In genomic region chr17:46259845-46260661, GRCh38 we compare ENCODE assay signal across 8 cellular contexts. TPM values are rescaled to one million over a fixed set of nuclear protein-coding genes. Genes with fewer than 3 reads are reported as not detected.
DNase-seq lines count a peak whose midpoint lies in the region; ATAC-seq, FAIRE-seq and TF ChIP-seq lines count a peak whose summit lies in the region.
"Not testable (repeated sequence)": the region's sequence is repeated elsewhere in the genome, so short reads cannot be mapped to it uniquely, and the experiment has no call there.

No MANE protein-coding gene starts in this region.

- peaks cover 4 to 10% of the 10 kb centered on the region in 2 experiments; a peak in 4 of 5 replicates for H3K4me1 ChIP-seq in K562 (replicated peaks in 1 of 2; ENCODE audit: control insufficient read depth in 2 of 2, insufficient read depth in 2 of 2, low read length in 2 of 2)
- not testable (repeated sequence) for H3K4me1 ChIP-seq in lower lobe of right lung

- not testable (repeated sequence) for H3K27me3 ChIP-seq in K562 (ENCODE audit: control insufficient read depth in 2 of 2, insufficient read depth in 2 of 2, low read length in 2 of 2); lower lobe of right lung (ENCODE audit: low read depth)

- FAIRE-seq in K562 (lab: Jason Lieb, UNC), result peak; percentile 56

- WGBS in K562 (ENCODE audit: insufficient coverage, low coverage, missing lambda C conversion rate), result 39% methylated on average over 17 of the region's 62 CpGs

- H3K9ac ChIP-seq in K562 (ENCODE audit: insufficient read depth in 1 of 2, low read depth in 2 of 2, low read length in 2 of 2), result peak overlapping the region in 1 of 2 experiments; percentile 71; a peak in 2 of 4 replicates

- not testable (repeated sequence) for H3K79me2 ChIP-seq in K562 (ENCODE audit: control insufficient read depth, insufficient read depth, low read length)

- peak overlapping the region; percentile 70; the same call in 1 of the 2 replicates for H2AFZ ChIP-seq in K562 (ENCODE audit: low read depth, low read length)

- H3K36me3 ChIP-seq in K562 (ENCODE audit: control insufficient read depth, insufficient read depth, low read length); lower lobe of right lung: not testable (repeated sequence)

- DNase-seq in ACHN (peak; percentile 46), NCI-H146 (lab: John Stamatoyannopoulos, UW) (peak; percentile 24), fibroblast of villous mesenchyme (ENCODE audit: low read depth) (peak; percentile 34), lower lobe of right lung (peak; percentile 51)
- not testable (repeated sequence) for DNase-seq in K562 (ENCODE audit: extremely low read depth in 1 of 4, low spot score in 3 of 4); sciatic nerve (ENCODE audit: low spot score)

- intact Hi-C loops in K562 (cut with micrococcal nuclease); lower lobe of right lung (cut with DNase I); sciatic nerve (cut with DNase I): not testable (repeated sequence)

- H3K9me1 ChIP-seq in K562 (ENCODE audit: control insufficient read depth, insufficient read depth, low read length), result not testable (repeated sequence)

- ATAC-seq in K562 (peak; percentile 76), lower lobe of right lung (peak; percentile 91 to 92), sciatic nerve (peak; percentile 66)

- CTCF ChIA-PET in K562 (lab: Yijun Ruan, JAX; ENCODE audit: low intra/inter-chr PET ratio), result not testable (repeated sequence)

- not testable (repeated sequence) for H3K4me3 ChIP-seq in K562; fibroblast of villous mesenchyme (ENCODE audit: low read depth, low read length)
- peak overlapping the region; percentile 42 for H3K4me3 ChIP-seq in lower lobe of right lung

- TF ChIP-seq CTCF in GM12874 (IDR thresholded peaks at IDR 0.05; ENCODE audit: insufficient read depth, low read depth, low read length) (peak; percentile 23; the same call in 1 of the 2 replicates), VCaP (conservative IDR thresholded peaks at IDR 0.05) (peak; percentile 27; the same call in 1 of the 2 replicates), K562 (IDR thresholded peaks at IDR 0.05 in 2 of 3, conservative IDR thresholded peaks at IDR 0.05 in 1 of 3; ENCODE audit: insufficient read depth in 2 of 3, low read depth in 1 of 3, low read length in 3 of 3) (peak in 1 of 3 experiments; percentile 36; a peak in 1 of 6 replicates), fibroblast of villous mesenchyme (IDR thresholded peaks at IDR 0.05; ENCODE audit: insufficient read depth, low read depth, low read length) (peak; percentile 36)
- TF ChIP-seq CTCF in lower lobe of right lung (IDR thresholded peaks at IDR 0.05), result not testable (repeated sequence)

- not testable (repeated sequence) for TF ChIP-seq EP300 in K562 (IDR thresholded peaks at IDR 0.05; ENCODE audit: low read length)

- H4K20me1 ChIP-seq in K562 (replicated peaks; ENCODE audit: control insufficient read depth, insufficient read depth, low read length), result not testable (repeated sequence)

- peak overlapping the region; percentile 86 for H3K27ac ChIP-seq in VCaP
- H3K27ac ChIP-seq in K562 (ENCODE audit: extremely low read depth, low read depth, low read length); lower lobe of right lung: not testable (repeated sequence)

- not testable (repeated sequence) for TF ChIP-seq RAD21 in K562 (CRISPR knock-in tag; conservative IDR thresholded peaks at IDR 0.05 in 1 of 2, IDR thresholded peaks at IDR 0.05 in 1 of 2)

- H3K9me3 ChIP-seq in K562 (replicated peaks; ENCODE audit: control insufficient read depth, insufficient read depth, low read depth, low read length); lower lobe of right lung: not testable (repeated sequence)

- in situ Hi-C loops in ACHN (cut with HindIII; ENCODE audit: low pct_ligation_motif_present, low pct_unique_long_range_greater_than_20kb, low sequenced_read_pairs), result not testable (repeated sequence)
- in situ Hi-C loops in K562 (cut with MboI), result loop anchor here (25.0 kb wide), 1 partner anchor 102 kb away; the partner anchor contains the start of gene ARL17B

- TF ChIP-seq POLR2A in K562 (conservative IDR thresholded peaks at IDR 0.05), result not testable (repeated sequence)

- POLR2A ChIA-PET in K562 (lab: Yijun Ruan, JAX), result interaction anchor here (0.6 kb wide), 1 partner anchor 215 kb away, joined by 3 read pairs; no protein-coding TSS in a partner anchor

- not testable (repeated sequence) for BruUV-seq in K562 (replicated peaks; lab: Mats Ljungman, UMichigan)

- peak overlapping the region; percentile 54 for H3K4me2 ChIP-seq in K562 (ENCODE audit: insufficient read depth, low read length)

TF ChIP-seq in K562, 482 proteins besides CTCF, POLR2A, EP300 and RAD21 (continues in another document):
- TF ChIP-seq ZBTB11 (CRISPR knock-in tag; IDR thresholded peaks at IDR 0.05) (0 out of 6 replicates have a peak, but pooled peaks of 1 of the 3 experiments have one; percentile 44), ZBTB33 (CRISPR knock-in tag; IDR thresholded peaks at IDR 0.05) (peak; percentile 51; the same call in 1 of the 2 replicates), RBFOX2 (IDR thresholded peaks at IDR 0.05; ENCODE audit: low read depth, low read length) (peak; percentile 38), E2F6 (IDR thresholded peaks at IDR 0.05; ENCODE audit: borderline replicate concordance in 1 of 2, extremely low read depth in 1 of 2, insufficient read depth in 1 of 2, insufficient read length in 1 of 2, low read depth in 1 of 2, low read length in 1 of 2, poor library complexity in 1 of 2, severe bottlenecking in 1 of 2) (peak in 1 of 2 experiments; percentile 52)

RNA-seq across cellular contexts. Expression of gene LRRC37A, which starts 34.9 kb away (rescaled TPM):
- 21.0 and 29.7 TPM in 2 replicates for total RNA-seq in K562 (2011; cell fraction: chromatin; rRNA removed; ENCODE audit: low replicate concordance)
- total RNA-seq in K562 (2011; cell fraction: nucleolus; rRNA removed), result 8.2 and 10.7 TPM in 2 replicates
- total RNA-seq in K562 (2011; cell fraction: nucleoplasm; rRNA removed), result 11.0 and 12.0 TPM in 2 replicates
- 0.23 and 2.0 TPM in 2 replicates for total RNA-seq in K562 (2014; rRNA removed)
- 2.0 and 2.5 TPM in 2 replicates for total RNA-seq in K562 (2014; rRNA removed; fragmentation: Illumina TruSeq; extraction: Trizol)
- total RNA-seq in K562 (2015; rRNA removed; fragmentation: Illumina TruSeq; extraction: Trizol), result 1.9 and 2.3 TPM in 2 replicates
- 1.1 and 1.3 TPM in 2 replicates for total RNA-seq in K562 (2021)
- 2.5 and 3.1 TPM in 2 replicates for polyA plus RNA-seq in K562 (2011; rRNA removed)
- 0.64 and 1.9 TPM in 2 replicates for polyA plus RNA-seq in K562 (2011; cell fraction: cytosol; rRNA removed)
- polyA plus RNA-seq in K562 (2011; cell fraction: nucleus; rRNA removed), result 6.2 and 6.3 TPM in 2 replicates
- 0.90 and 2.0 TPM in 2 replicates for polyA plus RNA-seq in K562 (2012)
- polyA plus RNA-seq in K562 (2014; fragmentation: Illumina TruSeq; extraction: Trizol), result 1.6 and 2.1 TPM in 2 replicates
- under 1 TPM; 0.14 to 0.41 TPM for polyA plus RNA-seq in K562 (2014; fragmentation: Nextera tagmentation; extraction: Ambion mirVana)
- polyA plus RNA-seq in K562 (2014; rRNA removed), result 1.8 and 2.8 TPM in 2 replicates
- 6.3 and 7.9 TPM in 2 replicates for polyA minus RNA-seq in K562 (2011; rRNA and poly(A)+ RNA removed)
- 0.55 and 1.1 TPM in 2 replicates for polyA minus RNA-seq in K562 (2011; cell fraction: cytosol; rRNA and poly(A)+ RNA removed)
- 3.9 and 6.8 TPM in 2 replicates for polyA minus RNA-seq in K562 (2011; cell fraction: nucleus; rRNA and poly(A)+ RNA removed)
- 4.5 and 8.6 TPM in 2 replicates for total RNA-seq in fibroblast of villous mesenchyme
- 3.3 TPM for total RNA-seq in lower lobe of right lung
- 4.3 TPM for total RNA-seq in sciatic nerve
